Comparison of ENCODE assay signal across 1 cellular context in genomic region chr6:155629652-155630051, GRCh38.
TF ChIP-seq lines count a peak whose summit lies in the region.

No MANE protein-coding gene starts in this region.

TF ChIP-seq in HEK293, 187 proteins besides CTCF, POLR2A, EP300 and RAD21 (continued from another document):
- TF ChIP-seq, protein P1, sequence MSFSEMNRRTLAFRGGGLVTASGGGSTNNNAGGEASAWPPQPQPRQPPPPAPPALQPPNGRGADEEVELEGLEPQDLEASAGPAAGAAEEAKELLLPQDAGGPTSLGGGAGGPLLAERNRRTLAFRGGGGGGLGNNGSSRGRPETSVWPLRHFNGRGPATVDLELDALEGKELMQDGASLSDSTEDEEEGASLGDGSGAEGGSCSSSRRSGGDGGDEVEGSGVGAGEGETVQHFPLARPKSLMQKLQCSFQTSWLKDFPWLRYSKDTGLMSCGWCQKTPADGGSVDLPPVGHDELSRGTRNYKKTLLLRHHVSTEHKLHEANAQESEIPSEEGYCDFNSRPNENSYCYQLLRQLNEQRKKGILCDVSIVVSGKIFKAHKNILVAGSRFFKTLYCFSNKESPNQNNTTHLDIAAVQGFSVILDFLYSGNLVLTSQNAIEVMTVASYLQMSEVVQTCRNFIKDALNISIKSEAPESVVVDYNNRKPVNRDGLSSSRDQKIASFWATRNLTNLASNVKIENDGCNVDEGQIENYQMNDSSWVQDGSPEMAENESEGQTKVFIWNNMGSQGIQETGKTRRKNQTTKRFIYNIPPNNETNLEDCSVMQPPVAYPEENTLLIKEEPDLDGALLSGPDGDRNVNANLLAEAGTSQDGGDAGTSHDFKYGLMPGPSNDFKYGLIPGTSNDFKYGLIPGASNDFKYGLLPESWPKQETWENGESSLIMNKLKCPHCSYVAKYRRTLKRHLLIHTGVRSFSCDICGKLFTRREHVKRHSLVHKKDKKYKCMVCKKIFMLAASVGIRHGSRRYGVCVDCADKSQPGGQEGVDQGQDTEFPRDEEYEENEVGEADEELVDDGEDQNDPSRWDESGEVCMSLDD (tag by site-specific recombination; IDR thresholded peaks at IDR 0.05): no peak
TF ChIP-seq in HEK293: peak in this region for 1.
